In genomic region chr1:236480758-236481436, GRCh38 we compare ENCODE assay signal across 27 cellular contexts. TPM values are rescaled to one million over a fixed set of nuclear protein-coding genes. Genes with fewer than 3 reads are reported as not detected.
DNase-seq lines count a peak whose midpoint lies in the region; ATAC-seq and TF ChIP-seq lines count a peak whose summit lies in the region.
"Had no signal": no experiment of that assay in that cellular context is flagged by ENCODE, and none has a peak within 500 bp of the region (broad histone marks: within the 10 kb centered on the region; RNA-seq: fewer than 3 reads in every experiment).

No MANE protein-coding gene starts in this region.

- H3K36me3 Mint-ChIP-seq in mesothelial cell of epicardium, result peaks cover 21% of the 10 kb centered on the region
- H3K36me3 Mint-ChIP-seq in activated naive CD8-positive, alpha-beta T cell treated with anti-CD3 and anti-CD28 coated beads, Interleukin-2, amount 50 U/mL, for 24 hours (ENCODE audit: low read depth), result peaks cover 2% of the 10 kb centered on the region
- peaks cover 5% of the 10 kb centered on the region for H3K36me3 Mint-ChIP-seq in T-helper 2 cell treated with Interferon-gamma antibody and Interleukin-4, amounts not matched to agents 5 μg/mL and 100 μg/mL, for 36 hours (ENCODE audit: low read depth)
- H3K36me3 Mint-ChIP-seq: T-cell had no signal

- no peaks in the 10 kb centered on the region for H3K36me3 ChIP-seq in brain microvascular endothelial cell (replicated peaks)
- H3K36me3 ChIP-seq: adrenal gland, breast epithelium, esophagus muscularis mucosa, sigmoid colon, tibial artery had no signal

- H3K9me3 Mint-ChIP-seq in mesothelial cell of epicardium, result no peaks in the 10 kb centered on the region
- no peaks in the 10 kb centered on the region for H3K9me3 Mint-ChIP-seq in activated naive CD8-positive, alpha-beta T cell treated with anti-CD3 and anti-CD28 coated beads, Interleukin-2, amount 50 U/mL, for 24 hours
- no peaks in the 10 kb centered on the region for H3K9me3 Mint-ChIP-seq in T-helper 2 cell treated with Interferon-gamma antibody and Interleukin-4, amounts not matched to agents 5 μg/mL and 100 μg/mL, for 36 hours
- H3K9me3 Mint-ChIP-seq: immature natural killer cell; stimulated activated naive CD8-positive, alpha-beta T cell treated with anti-CD3 and anti-CD28 coated beads, Interleukin-15, Interleukin-2, amounts not matched to agents 100 ng/mL and 50 ng/mL, for 24 hours; T-cell had no signal

- TF ChIP-seq CTCF in VCaP (conservative IDR thresholded peaks at IDR 0.05), result no peak
- TF ChIP-seq CTCF in mesothelial cell of epicardium (IDR thresholded peaks at IDR 0.05; ENCODE audit: unreplicated experiment), result no peak
- no peak for TF ChIP-seq CTCF in brain microvascular endothelial cell (IDR thresholded peaks at IDR 0.05; ENCODE audit: low read depth, low read length, missing control alignments)

- in situ Hi-C loops in brain microvascular endothelial cell (cut with HindIII; ENCODE audit: low pct_ligation_motif_present, low sequenced_read_pairs), result loop anchor here (25.0 kb wide), 1 partner anchor 369 kb away; no protein-coding TSS in a partner anchor

- POLR2A ChIA-PET in HEK293T (lab: Yijun Ruan, JAX), result no interaction called here

- H3K27me3 Mint-ChIP-seq in mesothelial cell of epicardium (ENCODE audit: low read depth), result no peaks in the 10 kb centered on the region
- no peaks in the 10 kb centered on the region for H3K27me3 Mint-ChIP-seq in activated naive CD8-positive, alpha-beta T cell treated with anti-CD3 and anti-CD28 coated beads, Interleukin-2, amount 50 U/mL, for 24 hours
- H3K27me3 Mint-ChIP-seq in T-helper 2 cell treated with Interferon-gamma antibody and Interleukin-4, amounts not matched to agents 5 μg/mL and 100 μg/mL, for 36 hours (ENCODE audit: low read depth), result no peaks in the 10 kb centered on the region
- H3K27me3 Mint-ChIP-seq: stimulated activated naive CD8-positive, alpha-beta T cell treated with anti-CD3 and anti-CD28 coated beads, Interleukin-15, Interleukin-2, amounts not matched to agents 100 ng/mL and 50 ng/mL, for 24 hours had no signal

- H3K27me3 ChIP-seq in brain microvascular endothelial cell (replicated peaks), result no peaks in the 10 kb centered on the region
- H3K27me3 ChIP-seq: adrenal gland, breast epithelium, hepatocyte, sigmoid colon, tibial artery had no signal

- H3K4me3 Mint-ChIP-seq in mesothelial cell of epicardium, result peak overlapping the region; percentile 17
- H3K4me3 Mint-ChIP-seq in activated naive CD8-positive, alpha-beta T cell treated with anti-CD3 and anti-CD28 coated beads, Interleukin-2, amount 50 U/mL, for 24 hours, result no peak overlapping the region
- H3K4me3 Mint-ChIP-seq in T-helper 2 cell treated with Interferon-gamma antibody and Interleukin-4, amounts not matched to agents 5 μg/mL and 100 μg/mL, for 36 hours, result no peak overlapping the region
- H3K4me3 Mint-ChIP-seq: activated CD8-positive, alpha-beta T cell treated with anti-CD3 and anti-CD28 coated beads, Interleukin-2, amount 10 ng/mL, durations not matched to agents 7 days and 5 days; immature natural killer cell; stimulated activated naive CD8-positive, alpha-beta T cell treated with anti-CD3 and anti-CD28 coated beads, Interleukin-15, Interleukin-2, amounts not matched to agents 100 ng/mL and 50 ng/mL, for 24 hours; T-cell had no signal

- peak overlapping the region; percentile 97 for H3K27ac Mint-ChIP-seq in mesothelial cell of epicardium
- H3K27ac Mint-ChIP-seq in activated naive CD8-positive, alpha-beta T cell treated with anti-CD3 and anti-CD28 coated beads, Interleukin-2, amount 50 U/mL, for 24 hours, result no peak overlapping the region
- no peak overlapping the region for H3K27ac Mint-ChIP-seq in T-helper 2 cell treated with Interferon-gamma antibody and Interleukin-4, amounts not matched to agents 5 μg/mL and 100 μg/mL, for 36 hours
- H3K27ac Mint-ChIP-seq: activated CD8-positive, alpha-beta T cell treated with anti-CD3 and anti-CD28 coated beads, Interleukin-2, amount 10 ng/mL, durations not matched to agents 7 days and 5 days; immature natural killer cell; stimulated activated naive CD8-positive, alpha-beta T cell treated with anti-CD3 and anti-CD28 coated beads, Interleukin-15, Interleukin-2, amounts not matched to agents 100 ng/mL and 50 ng/mL, for 24 hours; T-cell had no signal

- peak overlapping the region; percentile 57 for H3K27ac ChIP-seq in VCaP
- no peak overlapping the region for H3K27ac ChIP-seq in brain microvascular endothelial cell
- H3K27ac ChIP-seq: adrenal gland, breast epithelium, esophagus muscularis mucosa, hepatocyte, sigmoid colon, tibial artery had no signal

- H3K4me1 Mint-ChIP-seq in mesothelial cell of epicardium, result peaks cover 17% of the 10 kb centered on the region
- H3K4me1 Mint-ChIP-seq in activated naive CD8-positive, alpha-beta T cell treated with anti-CD3 and anti-CD28 coated beads, Interleukin-2, amount 50 U/mL, for 24 hours, result no peaks in the 10 kb centered on the region
- no peaks in the 10 kb centered on the region for H3K4me1 Mint-ChIP-seq in T-helper 2 cell treated with Interferon-gamma antibody and Interleukin-4, amounts not matched to agents 5 μg/mL and 100 μg/mL, for 36 hours (ENCODE audit: low read depth)
- H3K4me1 Mint-ChIP-seq: immature natural killer cell, T-cell had no signal

- no peak for ATAC-seq in activated naive CD8-positive, alpha-beta T cell treated with anti-CD3 and anti-CD28 coated beads, Interleukin-2, amount 50 U/mL, for 24 hours
- ATAC-seq: activated CD8-positive, alpha-beta T cell treated with anti-CD3 and anti-CD28 coated beads, Interleukin-2, amount 10 ng/mL, durations not matched to agents 7 days and 5 days; T-cell had no signal

- no peak overlapping the region for H3K4me3 ChIP-seq in brain microvascular endothelial cell (ENCODE audit: low read depth, low read length)
- H3K4me3 ChIP-seq: adrenal gland, breast epithelium, esophagus muscularis mucosa, hepatocyte, sigmoid colon, tibial artery had no signal

- CTCF ChIA-PET in HEK293T (lab: Yijun Ruan, JAX), result interaction anchor here (1.2 kb wide), 1 partner anchor 10 kb away, joined by 7 read pairs; no protein-coding TSS in a partner anchor

- DNase-seq in COR-L47 (lab: John Stamatoyannopoulos, UW), result peak; percentile 79
- DNase-seq in HEK293T (ENCODE audit: extremely low spot score), result no peak
- DNase-seq in mesothelial cell of epicardium (ENCODE audit: low spot score in 2 of 2, unreplicated experiment in 2 of 2), result peak in 1 of 2 experiments; percentile 55
- DNase-seq in brain microvascular endothelial cell, result no peak
- no peak for DNase-seq in nucleus accumbens (lab: John Stamatoyannopoulos, UW)
- DNase-seq in activated naive CD8-positive, alpha-beta T cell treated with anti-CD3 and anti-CD28 coated beads, Interleukin-2, amount 50 U/mL, for 24 hours, result no peak
- DNase-seq in T-helper 2 cell treated with Interferon-gamma antibody and Interleukin-4, amounts not matched to agents 5 μg/mL and 100 μg/mL, for 36 hours (ENCODE audit: low spot score), result no peak
- DNase-seq: activated CD4-positive, CD25-positive, alpha-beta regulatory T cell treated with anti-CD3 and anti-CD28 coated beads, Interleukin-2, amount 50 U/mL, for 72 hours; activated CD8-positive, alpha-beta T cell treated with anti-CD3 and anti-CD28 coated beads, Interleukin-2, amount 10 ng/mL, durations not matched to agents 7 days and 5 days; activated T-cell treated with anti-CD3 and anti-CD28 coated beads for 4 hours; adrenal gland; foreskin melanocyte; H7; immature natural killer cell; MM.1S; NCI-H1694; NCI-H2227 treated with DMSO at 0.1 percent for 48 hours; SHP77 treated with DMSO at 0.1 percent for 48 hours; sigmoid colon; stimulated activated CD4-positive, alpha-beta T cell treated with anti-CD3 and anti-CD28 coated beads, Interleukin-15, amount 100 ng/mL, for 24 hours; T-cell; tibial artery had no signal

TF ChIP-seq in HEK293T, 16 proteins besides CTCF, POLR2A, EP300 and RAD21:
- TF ChIP-seq LEF1 (IDR thresholded peaks at IDR 0.05; ENCODE audit: borderline replicate concordance) (peak; percentile 78), TARDBP (IDR thresholded peaks at IDR 0.05) (no peak), SUZ12 (IDR thresholded peaks at IDR 0.05) (no peak), FOXM1 (IDR thresholded peaks at IDR 0.05; ENCODE audit: borderline replicate concordance) (no peak), L3MBTL2 (conservative IDR thresholded peaks at IDR 0.05) (peak; percentile 38; the same call in 1 of the 2 replicates), SP1 (IDR thresholded peaks at IDR 0.05) (no peak), BHLHE40 (IDR thresholded peaks at IDR 0.05; ENCODE audit: borderline replicate concordance) (no peak), FOXA1 (IDR thresholded peaks at IDR 0.05) (no peak), ELF4 (IDR thresholded peaks at IDR 0.05) (no peak), NFRKB (IDR thresholded peaks at IDR 0.05) (no peak), ZNF384 (IDR thresholded peaks at IDR 0.05) (no peak), HDGF (IDR thresholded peaks at IDR 0.05; ENCODE audit: borderline replicate concordance) (no peak), CTBP1 (IDR thresholded peaks at IDR 0.05; ENCODE audit: borderline replicate concordance) (0 out of 2 replicates have a peak, but pooled peaks have one; percentile 20), FOXK2 (IDR thresholded peaks at IDR 0.05) (no peak), ARNT (IDR thresholded peaks at IDR 0.05) (no peak)
- TF ChIP-seq, protein P1, sequence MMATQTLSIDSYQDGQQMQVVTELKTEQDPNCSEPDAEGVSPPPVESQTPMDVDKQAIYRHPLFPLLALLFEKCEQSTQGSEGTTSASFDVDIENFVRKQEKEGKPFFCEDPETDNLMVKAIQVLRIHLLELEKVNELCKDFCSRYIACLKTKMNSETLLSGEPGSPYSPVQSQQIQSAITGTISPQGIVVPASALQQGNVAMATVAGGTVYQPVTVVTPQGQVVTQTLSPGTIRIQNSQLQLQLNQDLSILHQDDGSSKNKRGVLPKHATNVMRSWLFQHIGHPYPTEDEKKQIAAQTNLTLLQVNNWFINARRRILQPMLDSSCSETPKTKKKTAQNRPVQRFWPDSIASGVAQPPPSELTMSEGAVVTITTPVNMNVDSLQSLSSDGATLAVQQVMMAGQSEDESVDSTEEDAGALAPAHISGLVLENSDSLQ (IDR thresholded peaks at IDR 0.05), result 0 out of 2 replicates have a peak, but pooled peaks have one; percentile 23

RNA-seq across cellular contexts. Expression of gene LGALS8, which starts 42.9 kb away (rescaled TPM):
- total RNA-seq in mesothelial cell of epicardium, result 67.6 to 71.6 TPM (median 67.8 TPM) in 3 replicates
